1 cellular context compared by ENCODE assay signal in the genomic region with DNA sequence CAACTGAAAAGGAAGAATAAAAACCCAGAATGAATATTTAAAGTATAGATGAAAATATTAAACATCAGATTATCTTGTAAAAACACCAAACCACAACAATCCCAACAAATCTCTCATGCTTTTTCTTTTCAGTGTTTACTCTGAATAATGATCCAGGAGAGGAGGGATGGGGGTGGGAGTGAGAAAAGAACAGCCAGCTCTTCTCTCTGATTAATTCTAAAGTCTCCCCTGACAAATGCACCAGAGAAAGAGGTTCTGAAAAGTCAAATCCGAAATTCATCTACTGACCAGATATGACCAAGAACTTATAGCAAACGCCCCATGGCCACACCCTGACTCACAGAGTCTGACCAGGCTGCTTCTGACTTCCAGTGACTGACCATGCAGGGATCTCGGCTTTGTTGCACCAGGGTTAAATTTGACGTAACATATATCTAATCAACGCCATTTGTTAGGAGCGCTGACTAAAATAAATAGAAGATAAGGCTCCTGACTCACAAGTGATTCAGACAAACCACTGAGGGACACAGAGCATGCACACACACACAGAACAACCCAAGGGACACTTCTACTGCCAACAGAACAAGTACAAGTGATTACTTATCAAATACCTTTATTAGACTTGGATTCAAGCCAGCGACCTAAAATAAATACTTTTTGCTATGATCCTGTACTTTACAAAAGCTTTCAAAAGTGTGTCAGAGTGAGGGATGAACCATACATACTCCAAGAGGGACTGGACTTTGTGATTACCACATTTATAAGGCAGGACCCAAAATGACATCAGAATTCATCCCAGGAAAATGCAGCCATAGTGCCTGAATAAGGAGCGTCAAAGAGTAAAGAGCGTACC.
TF ChIP-seq lines count a peak whose summit lies in the region.

No MANE protein-coding gene starts in this region.

TF ChIP-seq in HepG2, 621 proteins besides CTCF, POLR2A, EP300 and RAD21 (continued from another document and continues in another):
- no peak for TF ChIP-seq ZNF83 (CRISPR knock-in tag; IDR thresholded peaks at IDR 0.05; ENCODE audit: borderline replicate concordance)
- TF ChIP-seq ZNF704 (CRISPR knock-in tag; IDR thresholded peaks at IDR 0.05; ENCODE audit: borderline replicate concordance), result no peak
- TF ChIP-seq ZNF24 (IDR thresholded peaks at IDR 0.05), result no peak
- TF ChIP-seq, protein P1, sequence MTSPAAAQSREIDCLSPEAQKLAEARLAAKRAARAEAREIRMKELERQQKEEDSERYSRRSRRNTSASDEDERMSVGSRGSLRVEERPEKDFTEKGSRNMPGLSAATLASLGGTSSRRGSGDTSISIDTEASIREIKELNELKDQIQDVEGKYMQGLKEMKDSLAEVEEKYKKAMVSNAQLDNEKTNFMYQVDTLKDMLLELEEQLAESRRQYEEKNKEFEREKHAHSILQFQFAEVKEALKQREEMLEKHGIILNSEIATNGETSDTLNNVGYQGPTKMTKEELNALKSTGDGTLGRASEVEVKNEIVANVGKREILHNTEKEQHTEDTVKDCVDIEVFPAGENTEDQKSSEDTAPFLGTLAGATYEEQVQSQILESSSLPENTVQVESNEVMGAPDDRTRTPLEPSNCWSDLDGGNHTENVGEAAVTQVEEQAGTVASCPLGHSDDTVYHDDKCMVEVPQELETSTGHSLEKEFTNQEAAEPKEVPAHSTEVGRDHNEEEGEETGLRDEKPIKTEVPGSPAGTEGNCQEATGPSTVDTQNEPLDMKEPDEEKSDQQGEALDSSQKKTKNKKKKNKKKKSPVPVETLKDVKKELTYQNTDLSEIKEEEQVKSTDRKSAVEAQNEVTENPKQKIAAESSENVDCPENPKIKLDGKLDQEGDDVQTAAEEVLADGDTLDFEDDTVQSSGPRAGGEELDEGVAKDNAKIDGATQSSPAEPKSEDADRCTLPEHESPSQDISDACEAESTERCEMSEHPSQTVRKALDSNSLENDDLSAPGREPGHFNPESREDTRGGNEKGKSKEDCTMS (CRISPR knock-in tag; conservative IDR thresholded peaks at IDR 0.05), result no peak
- no peak; the same call in 1 of the 2 replicates for TF ChIP-seq RXRA (CRISPR knock-in tag; IDR thresholded peaks at IDR 0.05)
- TF ChIP-seq, protein P2, sequence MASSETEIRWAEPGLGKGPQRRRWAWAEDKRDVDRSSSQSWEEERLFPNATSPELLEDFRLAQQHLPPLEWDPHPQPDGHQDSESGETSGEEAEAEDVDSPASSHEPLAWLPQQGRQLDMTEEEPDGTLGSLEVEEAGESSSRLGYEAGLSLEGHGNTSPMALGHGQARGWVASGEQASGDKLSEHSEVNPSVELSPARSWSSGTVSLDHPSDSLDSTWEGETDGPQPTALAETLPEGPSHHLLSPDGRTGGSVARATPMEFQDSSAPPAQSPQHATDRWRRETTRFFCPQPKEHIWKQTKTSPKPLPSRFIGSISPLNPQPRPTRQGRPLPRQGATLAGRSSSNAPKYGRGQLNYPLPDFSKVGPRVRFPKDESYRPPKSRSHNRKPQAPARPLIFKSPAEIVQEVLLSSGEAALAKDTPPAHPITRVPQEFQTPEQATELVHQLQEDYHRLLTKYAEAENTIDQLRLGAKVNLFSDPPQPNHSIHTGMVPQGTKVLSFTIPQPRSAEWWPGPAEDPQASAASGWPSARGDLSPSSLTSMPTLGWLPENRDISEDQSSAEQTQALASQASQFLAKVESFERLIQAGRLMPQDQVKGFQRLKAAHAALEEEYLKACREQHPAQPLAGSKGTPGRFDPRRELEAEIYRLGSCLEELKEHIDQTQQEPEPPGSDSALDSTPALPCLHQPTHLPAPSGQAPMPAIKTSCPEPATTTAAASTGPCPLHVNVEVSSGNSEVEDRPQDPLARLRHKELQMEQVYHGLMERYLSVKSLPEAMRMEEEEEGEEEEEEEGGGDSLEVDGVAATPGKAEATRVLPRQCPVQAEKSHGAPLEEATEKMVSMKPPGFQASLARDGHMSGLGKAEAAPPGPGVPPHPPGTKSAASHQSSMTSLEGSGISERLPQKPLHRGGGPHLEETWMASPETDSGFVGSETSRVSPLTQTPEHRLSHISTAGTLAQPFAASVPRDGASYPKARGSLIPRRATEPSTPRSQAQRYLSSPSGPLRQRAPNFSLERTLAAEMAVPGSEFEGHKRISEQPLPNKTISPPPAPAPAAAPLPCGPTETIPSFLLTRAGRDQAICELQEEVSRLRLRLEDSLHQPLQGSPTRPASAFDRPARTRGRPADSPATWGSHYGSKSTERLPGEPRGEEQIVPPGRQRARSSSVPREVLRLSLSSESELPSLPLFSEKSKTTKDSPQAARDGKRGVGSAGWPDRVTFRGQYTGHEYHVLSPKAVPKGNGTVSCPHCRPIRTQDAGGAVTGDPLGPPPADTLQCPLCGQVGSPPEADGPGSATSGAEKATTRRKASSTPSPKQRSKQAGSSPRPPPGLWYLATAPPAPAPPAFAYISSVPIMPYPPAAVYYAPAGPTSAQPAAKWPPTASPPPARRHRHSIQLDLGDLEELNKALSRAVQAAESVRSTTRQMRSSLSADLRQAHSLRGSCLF (CRISPR knock-in tag; IDR thresholded peaks at IDR 0.05; ENCODE audit: borderline replicate concordance), result no peak
- TF ChIP-seq HNF1A (IDR thresholded peaks at IDR 0.05; ENCODE audit: low read depth), result no peak; the same call in 1 of the 2 replicates
- TF ChIP-seq HNF1A (CRISPR knock-in tag; IDR thresholded peaks at IDR 0.05; ENCODE audit: borderline replicate concordance), result no peak; the same call in 1 of the 2 replicates
- TF ChIP-seq, protein P3, sequence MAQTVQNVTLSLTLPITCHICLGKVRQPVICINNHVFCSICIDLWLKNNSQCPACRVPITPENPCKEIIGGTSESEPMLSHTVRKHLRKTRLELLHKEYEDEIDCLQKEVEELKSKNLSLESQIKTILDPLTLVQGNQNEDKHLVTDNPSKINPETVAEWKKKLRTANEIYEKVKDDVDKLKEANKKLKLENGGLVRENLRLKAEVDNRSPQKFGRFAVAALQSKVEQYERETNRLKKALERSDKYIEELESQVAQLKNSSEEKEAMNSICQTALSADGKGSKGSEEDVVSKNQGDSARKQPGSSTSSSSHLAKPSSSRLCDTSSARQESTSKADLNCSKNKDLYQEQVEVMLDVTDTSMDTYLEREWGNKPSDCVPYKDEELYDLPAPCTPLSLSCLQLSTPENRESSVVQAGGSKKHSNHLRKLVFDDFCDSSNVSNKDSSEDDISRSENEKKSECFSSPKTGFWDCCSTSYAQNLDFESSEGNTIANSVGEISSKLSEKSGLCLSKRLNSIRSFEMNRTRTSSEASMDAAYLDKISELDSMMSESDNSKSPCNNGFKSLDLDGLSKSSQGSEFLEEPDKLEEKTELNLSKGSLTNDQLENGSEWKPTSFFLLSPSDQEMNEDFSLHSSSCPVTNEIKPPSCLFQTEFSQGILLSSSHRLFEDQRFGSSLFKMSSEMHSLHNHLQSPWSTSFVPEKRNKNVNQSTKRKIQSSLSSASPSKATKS (CRISPR knock-in tag; IDR thresholded peaks at IDR 0.05), result peak; percentile 8; the same call in 1 of the 2 replicates
- no peak for TF ChIP-seq ZNF891 (CRISPR knock-in tag; IDR thresholded peaks at IDR 0.05)
- no peak for TF ChIP-seq ZBTB7A (CRISPR knock-in tag; IDR thresholded peaks at IDR 0.05)
- TF ChIP-seq FLYWCH1 (CRISPR knock-in tag; IDR thresholded peaks at IDR 0.05), result no peak
- TF ChIP-seq TRIM24 (CRISPR knock-in tag; IDR thresholded peaks at IDR 0.05), result no peak
- TF ChIP-seq HOXA3 (CRISPR knock-in tag; IDR thresholded peaks at IDR 0.05), result peak; percentile 88
- peak; percentile 6; the same call in 1 of the 2 replicates for TF ChIP-seq ZNF644 (CRISPR knock-in tag; IDR thresholded peaks at IDR 0.05; ENCODE audit: low read depth)
- TF ChIP-seq GABPA (IDR thresholded peaks at IDR 0.05; ENCODE audit: low read depth, low read length), result no peak
- no peak for TF ChIP-seq GABPA (CRISPR knock-in tag; IDR thresholded peaks at IDR 0.05; ENCODE audit: low read depth)
- TF ChIP-seq SMARCC2 (IDR thresholded peaks at IDR 0.05), result no peak
- peak; percentile 50 for TF ChIP-seq GATAD2A (CRISPR knock-in tag; IDR thresholded peaks at IDR 0.05)
- TF ChIP-seq, protein P4, sequence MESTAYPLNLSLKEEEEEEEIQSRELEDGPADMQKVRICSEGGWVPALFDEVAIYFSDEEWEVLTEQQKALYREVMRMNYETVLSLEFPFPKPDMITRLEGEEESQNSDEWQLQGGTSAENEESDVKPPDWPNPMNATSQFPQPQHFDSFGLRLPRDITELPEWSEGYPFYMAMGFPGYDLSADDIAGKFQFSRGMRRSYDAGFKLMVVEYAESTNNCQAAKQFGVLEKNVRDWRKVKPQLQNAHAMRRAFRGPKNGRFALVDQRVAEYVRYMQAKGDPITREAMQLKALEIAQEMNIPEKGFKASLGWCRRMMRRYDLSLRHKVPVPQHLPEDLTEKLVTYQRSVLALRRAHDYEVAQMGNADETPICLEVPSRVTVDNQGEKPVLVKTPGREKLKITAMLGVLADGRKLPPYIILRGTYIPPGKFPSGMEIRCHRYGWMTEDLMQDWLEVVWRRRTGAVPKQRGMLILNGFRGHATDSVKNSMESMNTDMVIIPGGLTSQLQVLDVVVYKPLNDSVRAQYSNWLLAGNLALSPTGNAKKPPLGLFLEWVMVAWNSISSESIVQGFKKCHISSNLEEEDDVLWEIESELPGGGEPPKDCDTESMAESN (CRISPR knock-in tag; conservative IDR thresholded peaks at IDR 0.05), result no peak
- peak; percentile 70 for TF ChIP-seq PPARG (CRISPR knock-in tag; conservative IDR thresholded peaks at IDR 0.05)
- TF ChIP-seq ZNF281 (CRISPR knock-in tag; IDR thresholded peaks at IDR 0.05; ENCODE audit: borderline replicate concordance), result no peak
- 0 out of 2 replicates have a peak, but pooled peaks have one; percentile 20 for TF ChIP-seq CEBPG (CRISPR knock-in tag; IDR thresholded peaks at IDR 0.05)
- no peak for TF ChIP-seq DNMT1 (CRISPR knock-in tag; IDR thresholded peaks at IDR 0.05)
- no peak for TF ChIP-seq SNAPC2 (CRISPR knock-in tag; IDR thresholded peaks at IDR 0.05)
- no peak for TF ChIP-seq SIN3A (IDR thresholded peaks at IDR 0.05; ENCODE audit: borderline replicate concordance, low read depth, low read length)
- TF ChIP-seq ZNF484 (CRISPR knock-in tag; IDR thresholded peaks at IDR 0.05; ENCODE audit: borderline replicate concordance, low read depth), result no peak
- no peak for TF ChIP-seq ZNF317 (CRISPR knock-in tag; IDR thresholded peaks at IDR 0.05)
- TF ChIP-seq MAF1 (CRISPR knock-in tag; IDR thresholded peaks at IDR 0.05; ENCODE audit: borderline replicate concordance), result no peak
- no peak for TF ChIP-seq PBX3 (CRISPR knock-in tag; IDR thresholded peaks at IDR 0.05; ENCODE audit: borderline replicate concordance)
- TF ChIP-seq ARNT2 (CRISPR knock-in tag; IDR thresholded peaks at IDR 0.05; ENCODE audit: low read depth), result no peak
- peak; percentile 34 for TF ChIP-seq HNF4A (CRISPR knock-in tag; IDR thresholded peaks at IDR 0.05)
